In the genomic region with DNA sequence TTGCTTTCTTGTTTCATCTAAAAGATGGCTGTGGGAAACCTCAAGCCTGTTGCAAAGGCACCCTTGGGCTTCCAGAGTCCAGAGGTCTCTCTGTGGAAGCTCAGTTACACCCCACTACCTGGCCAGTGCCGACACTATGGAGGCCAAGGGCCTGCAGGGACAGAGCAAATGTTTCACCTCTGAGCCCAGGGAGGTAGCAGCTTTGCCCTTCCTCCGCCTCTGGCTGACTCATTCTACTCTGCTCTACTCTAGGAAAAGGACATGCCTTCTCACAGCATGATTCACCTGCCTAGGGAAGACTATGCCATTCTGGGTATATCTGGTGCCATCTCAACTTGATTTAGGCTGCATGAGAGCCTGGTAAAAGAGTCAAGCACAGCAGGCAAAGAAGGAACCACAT, we compare ENCODE assay signal across 15 cellular contexts. TPM values are rescaled to one million over a fixed set of nuclear protein-coding genes. Genes with fewer than 3 reads are reported as not detected.
DNase-seq lines count a peak whose midpoint lies in the region; ATAC-seq and TF ChIP-seq lines count a peak whose summit lies in the region.
"Had no signal": no experiment of that assay in that cellular context is flagged by ENCODE, and none has a peak within 500 bp of the region (broad histone marks: within the 10 kb centered on the region; RNA-seq: fewer than 3 reads in every experiment).

No MANE protein-coding gene starts in this region.

- peaks cover 13 to 15% of the 10 kb centered on the region in 2 donors for H3K9me3 Mint-ChIP-seq in activated naive CD4-positive, alpha-beta T cell treated with anti-CD3 and anti-CD28 coated beads, Interleukin-2, amount 50 U/mL, for 72 hours
- peaks cover 21 to 32% of the 10 kb centered on the region in 2 donors for H3K9me3 Mint-ChIP-seq in stimulated activated naive CD8-positive, alpha-beta T cell treated with anti-CD3 and anti-CD28 coated beads, Interleukin-15, amount 100 ng/mL, for 72 hours
- H3K9me3 Mint-ChIP-seq in Caco-2 (ENCODE audit: unreplicated experiment) (peaks cover 10% of the 10 kb centered on the region), T-cell (peaks cover 0 to 39% (median 18%) of the 10 kb centered on the region in 3 donors)

- H3K27me3 Mint-ChIP-seq in stimulated activated naive CD8-positive, alpha-beta T cell treated with anti-CD3 and anti-CD28 coated beads, Interleukin-15, amount 100 ng/mL, for 72 hours, result no peaks in the 10 kb centered on the region
- no peaks in the 10 kb centered on the region for H3K27me3 Mint-ChIP-seq in Caco-2 (ENCODE audit: insufficient read depth, unreplicated experiment)
- no peaks in the 10 kb centered on the region for H3K27me3 Mint-ChIP-seq in T-cell

- intact Hi-C loops in Caco-2 (cut with micrococcal nuclease; ENCODE audit: unreplicated experiment), result no loop called here

- no peak for DNase-seq in activated naive CD4-positive, alpha-beta T cell treated with anti-CD3 and anti-CD28 coated beads, Interleukin-2, amount 50 U/mL, for 72 hours (ENCODE audit: low spot score in 2 of 2)
- DNase-seq in activated naive CD4-positive, alpha-beta T cell treated with anti-CD3 and anti-CD28 coated beads, Interleukin-2, amount 50 U/mL, for 16 hours, result no peak
- DNase-seq in right atrium auricular region (ENCODE audit: low spot score), result no peak
- no peak for DNase-seq in stimulated activated naive CD8-positive, alpha-beta T cell treated with anti-CD3 and anti-CD28 coated beads, Interleukin-15, amount 100 ng/mL, for 72 hours
- DNase-seq in Caco-2, result no peak
- DNase-seq in T-cell, result no peak
- DNase-seq in MV-4-11 (lab: John Stamatoyannopoulos, UW), result no peak
- DNase-seq: activated T-cell treated with anti-CD3 and anti-CD28 coated beads, Interleukin-2, amount 50 U/mL, for 4 hours; central memory CD4-positive, alpha-beta T cell; DMS153; Karpas-422; NCI-H345; nephron progenitor cell had no signal

- H3K4me1 ChIP-seq in right atrium auricular region (peaks cover 0 to 37% of the 10 kb centered on the region in 2 donors), Caco-2 (no peaks in the 10 kb centered on the region)

- no peak overlapping the region for H3K4me3 Mint-ChIP-seq in stimulated activated naive CD8-positive, alpha-beta T cell treated with anti-CD3 and anti-CD28 coated beads, Interleukin-15, amount 100 ng/mL, for 72 hours
- H3K4me3 Mint-ChIP-seq in Caco-2 (ENCODE audit: unreplicated experiment), result no peak overlapping the region
- no peak overlapping the region for H3K4me3 Mint-ChIP-seq in T-cell
- H3K4me3 Mint-ChIP-seq: activated T-cell treated with anti-CD3 and anti-CD28 coated beads, Interleukin-2, amount 50 U/mL, for 4 hours; nephron progenitor cell had no signal

- peaks cover 7 to 10% of the 10 kb centered on the region in 2 donors for H3K36me3 Mint-ChIP-seq in activated naive CD4-positive, alpha-beta T cell treated with anti-CD3 and anti-CD28 coated beads, Interleukin-2, amount 50 U/mL, for 72 hours
- H3K36me3 Mint-ChIP-seq in Caco-2 (ENCODE audit: insufficient read depth, unreplicated experiment) (no peaks in the 10 kb centered on the region), T-cell (peaks cover 35% of the 10 kb centered on the region)

- H3K36me3 ChIP-seq in right atrium auricular region (peaks cover 45% of the 10 kb centered on the region), Caco-2 (ENCODE audit: control insufficient read depth, insufficient read depth, low read length) (no peaks in the 10 kb centered on the region)

- peaks cover 0 to 5% of the 10 kb centered on the region in 2 donors for H3K9me3 ChIP-seq in right atrium auricular region
- 0 out of 2 replicates have a peak, but pooled peaks cover 5% of the 10 kb centered on the region for H3K9me3 ChIP-seq in Caco-2

- H3K4me1 Mint-ChIP-seq in stimulated activated naive CD8-positive, alpha-beta T cell treated with anti-CD3 and anti-CD28 coated beads, Interleukin-15, amount 100 ng/mL, for 72 hours, result peaks cover 16% of the 10 kb centered on the region
- H3K4me1 Mint-ChIP-seq in Caco-2 (ENCODE audit: low read depth, unreplicated experiment), result no peaks in the 10 kb centered on the region
- peaks cover 0 to 7% (median 0%) of the 10 kb centered on the region in 3 donors for H3K4me1 Mint-ChIP-seq in T-cell

- no peak overlapping the region for H3K27ac Mint-ChIP-seq in activated naive CD4-positive, alpha-beta T cell treated with anti-CD3 and anti-CD28 coated beads, Interleukin-2, amount 50 U/mL, for 72 hours
- H3K27ac Mint-ChIP-seq in stimulated activated naive CD8-positive, alpha-beta T cell treated with anti-CD3 and anti-CD28 coated beads, Interleukin-15, amount 100 ng/mL, for 72 hours, result no peak overlapping the region
- H3K27ac Mint-ChIP-seq in Caco-2 (ENCODE audit: unreplicated experiment) (no peak overlapping the region), T-cell (no peak overlapping the region)
- H3K27ac Mint-ChIP-seq: nephron progenitor cell had no signal

- POLR2A ChIA-PET in Caco-2 (lab: Charles Lee), result no interaction called here
- POLR2A ChIA-PET in T-cell (lab: Charles Lee), result no interaction called here

- BruUV-seq in Caco-2 (replicated peaks; lab: Mats Ljungman, UMichigan), result no TSS peak

- H3K27ac ChIP-seq in right atrium auricular region, result peak overlapping the region; percentile 27 to 55

- no peak for TF ChIP-seq CTCF in right atrium auricular region (IDR thresholded peaks at IDR 0.05)
- TF ChIP-seq CTCF in Caco-2 (IDR thresholded peaks at IDR 0.05; ENCODE audit: insufficient read depth in 1 of 2, low read depth in 1 of 2, low read length in 1 of 2, severe bottlenecking in 1 of 2, unreplicated experiment in 1 of 2), result no peak

- H3K27me3 ChIP-seq in right atrium auricular region (no peaks in the 10 kb centered on the region), Caco-2 (replicated peaks; ENCODE audit: control insufficient read depth, insufficient read depth, low read length) (no peaks in the 10 kb centered on the region)

- CTCF ChIA-PET in Caco-2 (lab: Charles Lee) (no interaction called here), T-cell (lab: Charles Lee) (no interaction called here)

- H3K4me3 ChIP-seq in right atrium auricular region, result no peak overlapping the region
- H3K4me3 ChIP-seq in Caco-2 (ENCODE audit: low read depth, low read length), result no peak overlapping the region

- peak; percentile 61 to 76 for ATAC-seq in activated naive CD4-positive, alpha-beta T cell treated with anti-CD3 and anti-CD28 coated beads, Interleukin-2, amount 50 U/mL, for 72 hours
- ATAC-seq in SK-N-SH treated with all-trans-retinoic acid at 6 μM for 48 hours (peak; percentile 46; the same call in 2 of the 3 replicates), T-cell (replicated peaks in 1 of 4) (no peak)
- ATAC-seq in stimulated activated naive CD8-positive, alpha-beta T cell treated with anti-CD3 and anti-CD28 coated beads, Interleukin-15, amount 100 ng/mL, for 72 hours, result peak; percentile 27
- ATAC-seq: Panc1 had no signal

TF ChIP-seq in SK-N-SH treated with all-trans-retinoic acid at 6 μM for 48 hours, 23 proteins besides CTCF, POLR2A, EP300 and RAD21 (continues in another document):
- TF ChIP-seq PPARA (CRISPR knock-in tag; IDR thresholded peaks at IDR 0.05; ENCODE audit: borderline replicate concordance), result no peak
- TF ChIP-seq, protein P1, sequence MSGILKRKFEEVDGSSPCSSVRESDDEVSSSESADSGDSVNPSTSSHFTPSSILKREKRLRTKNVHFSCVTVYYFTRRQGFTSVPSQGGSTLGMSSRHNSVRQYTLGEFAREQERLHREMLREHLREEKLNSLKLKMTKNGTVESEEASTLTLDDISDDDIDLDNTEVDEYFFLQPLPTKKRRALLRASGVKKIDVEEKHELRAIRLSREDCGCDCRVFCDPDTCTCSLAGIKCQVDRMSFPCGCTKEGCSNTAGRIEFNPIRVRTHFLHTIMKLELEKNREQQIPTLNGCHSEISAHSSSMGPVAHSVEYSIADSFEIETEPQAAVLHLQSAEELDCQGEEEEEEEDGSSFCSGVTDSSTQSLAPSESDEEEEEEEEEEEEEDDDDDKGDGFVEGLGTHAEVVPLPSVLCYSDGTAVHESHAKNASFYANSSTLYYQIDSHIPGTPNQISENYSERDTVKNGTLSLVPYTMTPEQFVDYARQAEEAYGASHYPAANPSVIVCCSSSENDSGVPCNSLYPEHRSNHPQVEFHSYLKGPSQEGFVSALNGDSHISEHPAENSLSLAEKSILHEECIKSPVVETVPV (CRISPR knock-in tag; IDR thresholded peaks at IDR 0.05), result no peak
- TF ChIP-seq RARB (CRISPR knock-in tag; IDR thresholded peaks at IDR 0.05), result no peak
- no peak for TF ChIP-seq BACH2 (CRISPR knock-in tag; IDR thresholded peaks at IDR 0.05; ENCODE audit: borderline replicate concordance)
- TF ChIP-seq, protein P2, sequence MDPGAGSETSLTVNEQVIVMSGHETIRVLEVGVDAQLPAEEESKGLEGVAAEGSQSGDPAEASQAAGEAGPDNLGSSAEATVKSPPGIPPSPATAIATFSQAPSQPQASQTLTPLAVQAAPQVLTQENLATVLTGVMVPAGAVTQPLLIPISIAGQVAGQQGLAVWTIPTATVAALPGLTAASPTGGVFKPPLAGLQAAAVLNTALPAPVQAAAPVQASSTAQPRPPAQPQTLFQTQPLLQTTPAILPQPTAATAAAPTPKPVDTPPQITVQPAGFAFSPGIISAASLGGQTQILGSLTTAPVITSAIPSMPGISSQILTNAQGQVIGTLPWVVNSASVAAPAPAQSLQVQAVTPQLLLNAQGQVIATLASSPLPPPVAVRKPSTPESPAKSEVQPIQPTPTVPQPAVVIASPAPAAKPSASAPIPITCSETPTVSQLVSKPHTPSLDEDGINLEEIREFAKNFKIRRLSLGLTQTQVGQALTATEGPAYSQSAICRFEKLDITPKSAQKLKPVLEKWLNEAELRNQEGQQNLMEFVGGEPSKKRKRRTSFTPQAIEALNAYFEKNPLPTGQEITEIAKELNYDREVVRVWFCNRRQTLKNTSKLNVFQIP (CRISPR knock-in tag; IDR thresholded peaks at IDR 0.05; ENCODE audit: borderline replicate concordance, low read depth), result no peak
- no peak for TF ChIP-seq ZNF8 (CRISPR knock-in tag; IDR thresholded peaks at IDR 0.05)
- no peak for TF ChIP-seq ZFP3 (CRISPR knock-in tag; IDR thresholded peaks at IDR 0.05)
- no peak for TF ChIP-seq ZNF70 (CRISPR knock-in tag; IDR thresholded peaks at IDR 0.05)

RNA-seq across cellular contexts. Expression of a gene that starts 12.2 kb away (rescaled TPM):
- 1 to 10 TPM; 1.8 to 1.9 TPM for total RNA-seq in activated naive CD4-positive, alpha-beta T cell treated with anti-CD3 and anti-CD28 coated beads, Interleukin-2, amount 50 U/mL, for 72 hours
- total RNA-seq in right atrium auricular region (100 to 1,000 TPM; 357 to 410 TPM), Caco-2 (2022) (0.41 and 0.49 TPM in 2 replicates), T-cell (1 to 10 TPM in 4 of 5 donors, under 1 TPM in 1; 0.98 to 7.0 (median 1.9) TPM)

RNA-seq across cellular contexts. Expression of a gene that starts 40.0 kb away (rescaled TPM):
- total RNA-seq in activated naive CD4-positive, alpha-beta T cell treated with anti-CD3 and anti-CD28 coated beads, Interleukin-2, amount 50 U/mL, for 72 hours, result 100 to 1,000 TPM; 485 to 498 TPM
- total RNA-seq in right atrium auricular region (1,000 to 10,000 TPM; 1,108 to 5,712 TPM), Caco-2 (2022) (272 and 276 TPM in 2 replicates), T-cell (100 to 1,000 TPM; 390 to 456 (median 437) TPM)

RNA-seq across cellular contexts. Expression of a gene that starts 54.4 kb away (rescaled TPM):
- 100 to 1,000 TPM; 294 to 358 TPM for total RNA-seq in activated naive CD4-positive, alpha-beta T cell treated with anti-CD3 and anti-CD28 coated beads, Interleukin-2, amount 50 U/mL, for 72 hours
- total RNA-seq in right atrium auricular region, result 100 to 1,000 TPM; 180 to 231 TPM
- 457 and 467 TPM in 2 replicates for total RNA-seq in Caco-2 (2022)
- total RNA-seq in T-cell, result 100 to 1,000 TPM; 159 to 241 (median 206) TPM

Comparison
In these comparisons a context has a peak if more than half of its experiments do, and no peak if none do; other contexts are left out.
1. ATAC-seq: peak in activated naive CD4-positive, alpha-beta T cell treated with anti-CD3 and anti-CD28 coated beads, Interleukin-2, amount 50 U/mL, for 72 hours (2 of 2), SK-N-SH treated with all-trans-retinoic acid at 6 μM for 48 hours (single experiment) and stimulated activated naive CD8-positive, alpha-beta T cell treated with anti-CD3 and anti-CD28 coated beads, Interleukin-15, amount 100 ng/mL, for 72 hours (single experiment); none in T-cell (0 of 4).
2. RNA of a gene that starts 12.2 kb away (total RNA-seq): 357 to 410 TPM in right atrium auricular region; 0.98 to 7.0 TPM in T-cell, 1.8 to 1.9 TPM in activated naive CD4-positive, alpha-beta T cell treated with anti-CD3 and anti-CD28 coated beads, Interleukin-2, amount 50 U/mL, for 72 hours and 0.41 to 0.49 TPM in Caco-2; every median in the first group is over 10 times any median in the second.